Comparison of ENCODE assay signal across 9 cellular contexts in genomic region chr9:113446323-113446740, GRCh38. TPM values are rescaled to one million over a fixed set of nuclear protein-coding genes. Genes with fewer than 3 reads are reported as not detected.
DNase-seq lines count a peak whose midpoint lies in the region; ATAC-seq and TF ChIP-seq lines count a peak whose summit lies in the region.
"Had no signal": no experiment of that assay in that cellular context is flagged by ENCODE, and none has a peak within 500 bp of the region (broad histone marks: within the 10 kb centered on the region; RNA-seq: fewer than 3 reads in every experiment).

No MANE protein-coding gene starts in this region.

- H3K4me2 ChIP-seq in Loucy (ENCODE audit: low read depth, low read length, poor library complexity, severe bottlenecking), result no peak overlapping the region

- H3K4me3 ChIP-seq in Loucy (ENCODE audit: low read length, poor library complexity, severe bottlenecking) (no peak overlapping the region), psoas muscle (no peak overlapping the region)

- H3K9me3 Mint-ChIP-seq in activated naive CD4-positive, alpha-beta T cell treated with anti-CD3 and anti-CD28 coated beads, Interleukin-2, amount 10 ng/mL, durations not matched to agents 7 days and 5 days, result no peaks in the 10 kb centered on the region
- no peaks in the 10 kb centered on the region for H3K9me3 Mint-ChIP-seq in activated B cell treated with CpG ODN at 0.5 μM for 24 hours
- H3K9me3 Mint-ChIP-seq in activated T-cell treated with anti-CD3 and anti-CD28 coated beads, Interleukin-2, amount 50 U/mL, for 24 hours, result no peaks in the 10 kb centered on the region
- H3K9me3 Mint-ChIP-seq: activated naive CD8-positive, alpha-beta T cell treated with anti-CD3 and anti-CD28 coated beads, Interleukin-2, amount 10 ng/mL, durations not matched to agents 7 days and 5 days had no signal

- POLR2A ChIA-PET in activated B cell treated with CpG ODN at 0.5 μM for 24 hours (lab: Charles Lee), result interaction anchor here (0.6 to 1.6 kb wide), 4 partner anchors 24 to 209 kb away, joined by 3 to 13 read pairs (median 5); partner anchors contain the start of gene POLE3

- CTCF ChIA-PET in activated naive CD4-positive, alpha-beta T cell treated with anti-CD3 and anti-CD28 coated beads, Interleukin-2, amount 10 ng/mL, durations not matched to agents 7 days and 5 days (lab: Charles Lee), result interaction anchor here (1.1 to 9.9 kb wide), 15 partner anchors 8 to 215 kb away, joined by 3 to 162 read pairs (median 5); partner anchors contain the start of gene RGS3
- CTCF ChIA-PET in activated B cell treated with CpG ODN at 0.5 μM for 24 hours (lab: Charles Lee), result interaction anchor here (0.6 to 9.7 kb wide), 25 partner anchors 8 to 527 kb away, joined by 3 to 213 read pairs (median 4); partner anchors contain the start of genes ALAD and CDC26

- H3K79me2 ChIP-seq in Loucy (ENCODE audit: insufficient read depth, low read length), result no peaks in the 10 kb centered on the region

- H3K27ac ChIP-seq in psoas muscle, result no peak overlapping the region

- no peak overlapping the region for H3K9ac ChIP-seq in Loucy (ENCODE audit: low read depth, low read length, poor library complexity, severe bottlenecking)

- no peaks in the 10 kb centered on the region for H3K36me3 ChIP-seq in Loucy (ENCODE audit: insufficient read depth, low read length)
- H3K36me3 ChIP-seq in psoas muscle (ENCODE audit: insufficient read depth in 1 of 2, low read depth in 1 of 2), result no peaks in the 10 kb centered on the region

- H3K9me3 ChIP-seq in Loucy (ENCODE audit: insufficient read depth, low read depth, low read length) (no peaks in the 10 kb centered on the region), psoas muscle (no peaks in the 10 kb centered on the region)

- H4K20me1 ChIP-seq in Loucy (ENCODE audit: insufficient read depth, low read length, poor library complexity, severe bottlenecking), result no peaks in the 10 kb centered on the region

- H2AFZ ChIP-seq in Loucy (ENCODE audit: low read length), result no peak overlapping the region

- H3K4me1 ChIP-seq in Loucy (ENCODE audit: insufficient read depth, low read length, poor library complexity, severe bottlenecking), result peaks cover 2% of the 10 kb centered on the region
- no peaks in the 10 kb centered on the region for H3K4me1 ChIP-seq in psoas muscle

- peaks cover 3% of the 10 kb centered on the region for H3K4me1 Mint-ChIP-seq in activated naive CD4-positive, alpha-beta T cell treated with anti-CD3 and anti-CD28 coated beads, Interleukin-2, amount 10 ng/mL, durations not matched to agents 7 days and 5 days
- no peaks in the 10 kb centered on the region for H3K4me1 Mint-ChIP-seq in activated B cell treated with CpG ODN at 0.5 μM for 24 hours
- peaks cover 3% of the 10 kb centered on the region for H3K4me1 Mint-ChIP-seq in activated T-cell treated with anti-CD3 and anti-CD28 coated beads, Interleukin-2, amount 50 U/mL, for 24 hours (ENCODE audit: low read depth)

- intact Hi-C loops in activated B cell treated with CpG ODN at 0.5 μM for 24 hours (cut with micrococcal nuclease) (loop anchor here (2.0 kb wide), 6 partner anchors 46 to 172 kb away; partner anchors contain the start of genes ALAD, CDC26 and PRPF4), psoas muscle (cut with DNase I) (loop anchor here (2.0 kb wide), 2 partner anchors 140 to 208 kb away; no protein-coding TSS in a partner anchor)

- no peaks in the 10 kb centered on the region for H3K9me2 ChIP-seq in Loucy (replicated peaks; ENCODE audit: low read depth, low read length)

- H3K27me3 Mint-ChIP-seq in activated naive CD4-positive, alpha-beta T cell treated with anti-CD3 and anti-CD28 coated beads, Interleukin-2, amount 10 ng/mL, durations not matched to agents 7 days and 5 days, result no peaks in the 10 kb centered on the region
- H3K27me3 Mint-ChIP-seq in activated B cell treated with CpG ODN at 0.5 μM for 24 hours, result no peaks in the 10 kb centered on the region
- no peaks in the 10 kb centered on the region for H3K27me3 Mint-ChIP-seq in activated T-cell treated with anti-CD3 and anti-CD28 coated beads, Interleukin-2, amount 50 U/mL, for 24 hours
- H3K27me3 Mint-ChIP-seq: activated naive CD8-positive, alpha-beta T cell treated with anti-CD3 and anti-CD28 coated beads, Interleukin-2, amount 10 ng/mL, durations not matched to agents 7 days and 5 days had no signal

- ATAC-seq in activated B cell treated with CpG ODN at 0.5 μM for 24 hours (ENCODE audit: low read depth), result peak; percentile 31
- peak; percentile 48 to 89 (median 70) for ATAC-seq in psoas muscle
- no peak for ATAC-seq in GM21367 (IDR thresholded peaks at IDR 0.05; ENCODE audit: unreplicated experiment)

- H3K4me3 Mint-ChIP-seq in activated naive CD4-positive, alpha-beta T cell treated with anti-CD3 and anti-CD28 coated beads, Interleukin-2, amount 10 ng/mL, durations not matched to agents 7 days and 5 days, result no peak overlapping the region
- H3K4me3 Mint-ChIP-seq in activated B cell treated with CpG ODN at 0.5 μM for 24 hours, result no peak overlapping the region
- no peak overlapping the region for H3K4me3 Mint-ChIP-seq in activated T-cell treated with anti-CD3 and anti-CD28 coated beads, Interleukin-2, amount 50 U/mL, for 24 hours
- H3K4me3 Mint-ChIP-seq: activated naive CD8-positive, alpha-beta T cell treated with anti-CD3 and anti-CD28 coated beads, Interleukin-2, amount 10 ng/mL, durations not matched to agents 7 days and 5 days had no signal

- DNase-seq in activated naive CD4-positive, alpha-beta T cell treated with anti-CD3 and anti-CD28 coated beads, Interleukin-2, amount 10 ng/mL, durations not matched to agents 7 days and 5 days, result peak; percentile 27
- DNase-seq in activated naive CD4-positive, alpha-beta T cell treated with anti-CD3 and anti-CD28 coated beads, Interleukin-2, amount 50 U/mL, for 16 hours, result no peak
- no peak for DNase-seq in activated B cell treated with CpG ODN at 0.5 μM for 24 hours
- peak; percentile 73 for DNase-seq in glomerular endothelial cell (ENCODE audit: extremely low read depth, low read depth, low spot score)
- DNase-seq in psoas muscle, result no peak
- DNase-seq in activated T-cell treated with anti-CD3 and anti-CD28 coated beads, Interleukin-2, amount 50 U/mL, for 24 hours, result no peak
- DNase-seq: activated naive CD8-positive, alpha-beta T cell treated with anti-CD3 and anti-CD28 coated beads, Interleukin-2, amount 10 ng/mL, durations not matched to agents 7 days and 5 days had no signal

- H3K36me3 Mint-ChIP-seq in activated naive CD4-positive, alpha-beta T cell treated with anti-CD3 and anti-CD28 coated beads, Interleukin-2, amount 10 ng/mL, durations not matched to agents 7 days and 5 days, result no peaks in the 10 kb centered on the region
- H3K36me3 Mint-ChIP-seq in activated B cell treated with CpG ODN at 0.5 μM for 24 hours (ENCODE audit: low read depth), result no peaks in the 10 kb centered on the region
- H3K36me3 Mint-ChIP-seq in activated T-cell treated with anti-CD3 and anti-CD28 coated beads, Interleukin-2, amount 50 U/mL, for 24 hours (ENCODE audit: low read depth), result no peaks in the 10 kb centered on the region
- H3K36me3 Mint-ChIP-seq: activated naive CD8-positive, alpha-beta T cell treated with anti-CD3 and anti-CD28 coated beads, Interleukin-2, amount 10 ng/mL, durations not matched to agents 7 days and 5 days had no signal

- WGBS in psoas muscle, 3 donors, result 55 to 58% (median 56%) methylated on average over 3 of the region's 3 CpGs

- H3K27ac Mint-ChIP-seq in activated naive CD4-positive, alpha-beta T cell treated with anti-CD3 and anti-CD28 coated beads, Interleukin-2, amount 10 ng/mL, durations not matched to agents 7 days and 5 days, result no peak overlapping the region
- H3K27ac Mint-ChIP-seq in activated B cell treated with CpG ODN at 0.5 μM for 24 hours, result no peak overlapping the region
- no peak overlapping the region for H3K27ac Mint-ChIP-seq in activated T-cell treated with anti-CD3 and anti-CD28 coated beads, Interleukin-2, amount 50 U/mL, for 24 hours
- H3K27ac Mint-ChIP-seq: activated naive CD8-positive, alpha-beta T cell treated with anti-CD3 and anti-CD28 coated beads, Interleukin-2, amount 10 ng/mL, durations not matched to agents 7 days and 5 days had no signal

- H3K27me3 ChIP-seq in Loucy (ENCODE audit: insufficient read depth, low read length, poor library complexity, severe bottlenecking) (no peaks in the 10 kb centered on the region), psoas muscle (ENCODE audit: insufficient read depth in 3 of 3, low read length in 2 of 3) (no peaks in the 10 kb centered on the region)

- TF ChIP-seq CTCF in Loucy (conservative IDR thresholded peaks at IDR 0.05; ENCODE audit: low read length), result peak; percentile 79
- TF ChIP-seq CTCF in activated B cell treated with CpG ODN at 0.5 μM for 24 hours (IDR thresholded peaks at IDR 0.05), result no peak
- peak; percentile 72 for TF ChIP-seq CTCF in psoas muscle (IDR thresholded peaks at IDR 0.05)

- H3F3A ChIP-seq in Loucy (ENCODE audit: low read depth), result no peaks in the 10 kb centered on the region

RNA-seq across cellular contexts. Expression of gene RGS3, which starts 17.2 kb away (rescaled TPM):
- total RNA-seq in activated B cell treated with CpG ODN at 0.5 μM for 24 hours (14.6 and 15.0 TPM in 2 replicates), glomerular endothelial cell (281 and 602 TPM in 2 replicates), psoas muscle (10 to 100 TPM; 10.6 to 38.1 (median 18.3) TPM)
- polyA plus RNA-seq in psoas muscle, result 10 to 100 TPM in 2 of 3 donors, 1 to 10 TPM in 1; 7.1 to 18.4 (median 12.8) TPM

RNA-seq across cellular contexts. Expression of gene C9orf43, which starts 35.8 kb away (rescaled TPM):
- 0.76 and 1.2 TPM in 2 replicates for total RNA-seq in activated B cell treated with CpG ODN at 0.5 μM for 24 hours
- total RNA-seq in glomerular endothelial cell, result 0.48 and 0.53 TPM in 2 replicates
- under 1 TPM in 1 of 4 donors, not detected in 3; 0.73 TPM for total RNA-seq in psoas muscle
- under 1 TPM in 2 of 3 donors, not detected in 1; 0.07 to 0.79 TPM for polyA plus RNA-seq in psoas muscle

RNA-seq across cellular contexts. Expression of gene POLE3, which starts 35.9 kb away (rescaled TPM):
- total RNA-seq in activated B cell treated with CpG ODN at 0.5 μM for 24 hours, result 48.0 and 55.5 TPM in 2 replicates
- total RNA-seq in glomerular endothelial cell, result 36.9 and 40.0 TPM in 2 replicates
- 10 to 100 TPM; 29.8 to 50.4 (median 38.5) TPM for total RNA-seq in psoas muscle
- 100 to 1,000 TPM in 1 of 3 donors, 10 to 100 TPM in 2; 45.4 to 173 (median 98.5) TPM for polyA plus RNA-seq in psoas muscle

RNA-seq across cellular contexts. Expression of gene ALAD, which starts 45.2 kb away (rescaled TPM):
- 24.0 and 24.3 TPM in 2 replicates for total RNA-seq in activated B cell treated with CpG ODN at 0.5 μM for 24 hours
- total RNA-seq in glomerular endothelial cell, result 18.9 and 19.6 TPM in 2 replicates
- total RNA-seq in psoas muscle, result 10 to 100 TPM; 13.1 to 29.0 (median 19.8) TPM
- polyA plus RNA-seq in psoas muscle, result 10 to 100 TPM; 13.7 to 43.1 (median 17.3) TPM

Comparison
In these comparisons a context has a peak if more than half of its experiments do, and no peak if none do; other contexts are left out.
1. DNase-seq: peak in activated naive CD4-positive, alpha-beta T cell treated with anti-CD3 and anti-CD28 coated beads, Interleukin-2, amount 10 ng/mL, durations not matched to agents 7 days and 5 days (single experiment) and glomerular endothelial cell (single experiment); none in activated naive CD4-positive, alpha-beta T cell treated with anti-CD3 and anti-CD28 coated beads, Interleukin-2, amount 50 U/mL, for 16 hours (single experiment), activated B cell treated with CpG ODN at 0.5 μM for 24 hours (single experiment), psoas muscle (0 of 2) and activated T-cell treated with anti-CD3 and anti-CD28 coated beads, Interleukin-2, amount 50 U/mL, for 24 hours (single experiment).